ENCODE assay signal across 9 cellular contexts in the genomic region with DNA sequence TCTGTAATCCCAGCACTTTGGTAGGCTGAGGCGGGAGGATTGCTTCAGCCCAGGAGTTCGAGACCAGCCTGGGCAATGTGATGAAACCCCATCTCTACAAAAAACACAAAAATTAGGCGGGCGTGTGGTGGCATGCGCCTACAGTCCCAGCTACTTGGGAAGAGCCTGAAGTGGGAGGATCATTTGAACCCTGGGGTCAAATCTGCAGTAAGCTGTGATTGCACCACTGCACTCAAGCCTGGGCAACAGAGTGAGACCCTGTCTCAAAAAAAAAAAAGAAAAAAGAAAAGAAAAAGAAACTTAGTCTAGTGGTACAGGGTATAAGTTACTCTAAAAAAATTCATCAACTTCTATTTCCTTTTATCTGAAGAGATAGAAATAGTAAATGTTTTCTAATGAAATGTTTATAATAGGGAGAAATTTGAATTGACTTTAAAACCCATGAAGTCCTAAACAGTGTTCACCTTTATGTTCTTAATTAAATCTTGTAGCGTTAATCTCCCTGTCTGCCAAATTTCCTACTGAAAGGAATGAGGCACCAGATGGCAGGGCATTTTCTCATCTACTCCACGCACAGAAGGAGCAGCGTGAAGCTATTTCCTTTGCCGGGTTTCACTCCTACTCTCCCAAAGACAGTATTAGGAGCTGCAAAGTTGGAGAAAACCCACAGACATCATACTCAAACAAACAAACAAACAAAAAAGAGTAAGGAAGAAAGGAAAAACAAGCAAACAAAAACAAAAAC. TPM values are rescaled to one million over a fixed set of nuclear protein-coding genes. Genes with fewer than 3 reads are reported as not detected.
A peak's percentile ranks its signal among the peaks of the same experiment; 100 is the strongest.
DNase-seq lines count a peak whose midpoint lies in the region; ATAC-seq and TF ChIP-seq lines count a peak whose summit lies in the region.
"Had no signal": no experiment of that assay in that cellular context is flagged by ENCODE, and none has a peak within 500 bp of the region (broad histone marks: within the 10 kb centered on the region; RNA-seq: fewer than 3 reads in every experiment).

No MANE protein-coding gene starts in this region.

- intact Hi-C loops in Calu3 (cut with micrococcal nuclease; ENCODE audit: unreplicated experiment), result no loop called here
- intact Hi-C loops in activated CD4-positive, alpha-beta memory T cell treated with anti-CD3 and anti-CD28 coated beads for 36 hours (cut with micrococcal nuclease), result no loop called here
- intact Hi-C loops in gastrocnemius medialis (cut with DNase I; ENCODE audit: low total_unique reads), result no loop called here

- H3K4me1 Mint-ChIP-seq in Calu3 (ENCODE audit: low read depth, unreplicated experiment), result peaks cover 25% of the 10 kb centered on the region
- peaks cover 11% of the 10 kb centered on the region for H3K4me1 Mint-ChIP-seq in activated CD4-positive, alpha-beta memory T cell treated with anti-CD3 and anti-CD28 coated beads for 36 hours (ENCODE audit: low read depth)

- DNase-seq in Calu3, result no peak
- DNase-seq in Jurkat, Clone E6-1 (ENCODE audit: low read depth, low spot score), result no peak
- no peak for DNase-seq in activated CD4-positive, alpha-beta memory T cell treated with anti-CD3 and anti-CD28 coated beads for 36 hours
- DNase-seq in gastrocnemius medialis, result no peak

- ATAC-seq in GM21367 (IDR thresholded peaks at IDR 0.05; ENCODE audit: unreplicated experiment), result no peak
- ATAC-seq in HG02642 (IDR thresholded peaks at IDR 0.05; ENCODE audit: poor library complexity, unreplicated experiment), result no peak
- no peak for ATAC-seq in HG03159 (IDR thresholded peaks at IDR 0.05; ENCODE audit: unreplicated experiment)
- no peak for ATAC-seq in gastrocnemius medialis

- peak overlapping the region; percentile 97 for H3K4me3 Mint-ChIP-seq in Calu3 (ENCODE audit: low read depth, unreplicated experiment)
- peak overlapping the region; percentile 74 for H3K4me3 Mint-ChIP-seq in activated CD4-positive, alpha-beta memory T cell treated with anti-CD3 and anti-CD28 coated beads for 36 hours

- WGBS in mesodermal cell (ENCODE audit: insufficient coverage in 2 of 2), 2 experiments, result 95% methylated on average over 5 to 6 of the region's 9 CpGs

- peaks cover 44% of the 10 kb centered on the region for H3K36me3 Mint-ChIP-seq in Calu3 (ENCODE audit: insufficient read depth, unreplicated experiment)
- peaks cover 23% of the 10 kb centered on the region for H3K36me3 Mint-ChIP-seq in activated CD4-positive, alpha-beta memory T cell treated with anti-CD3 and anti-CD28 coated beads for 36 hours

- H3K36me3 ChIP-seq in mesodermal cell (ENCODE audit: control insufficient read depth, insufficient read depth, low read length), result peaks cover 32% of the 10 kb centered on the region
- H3K36me3 ChIP-seq in gastrocnemius medialis, result no peaks in the 10 kb centered on the region
- H3K36me3 ChIP-seq: cardiac muscle cell had no signal

- no peaks in the 10 kb centered on the region for H3K27me3 Mint-ChIP-seq in Calu3 (ENCODE audit: unreplicated experiment)
- no peaks in the 10 kb centered on the region for H3K27me3 Mint-ChIP-seq in activated CD4-positive, alpha-beta memory T cell treated with anti-CD3 and anti-CD28 coated beads for 36 hours

- TF ChIP-seq CTCF in Calu3 (IDR thresholded peaks at IDR 0.05; ENCODE audit: unreplicated experiment) (no peak), gastrocnemius medialis (IDR thresholded peaks at IDR 0.05 in 4 of 5, conservative IDR thresholded peaks at IDR 0.05 in 1 of 5) (no peak)

- BruUV-seq in Calu3 (replicated peaks; lab: Mats Ljungman, UMichigan), result no TSS peak

- CTCF ChIA-PET in Calu3 (lab: Charles Lee), result interaction anchor here (0.6 to 1.7 kb wide), 4 partner anchors 65 to 568 kb away, joined by 3 to 5 read pairs (median 4); a partner anchor contains a TSS
- CTCF ChIA-PET in activated CD4-positive, alpha-beta memory T cell treated with anti-CD3 and anti-CD28 coated beads for 36 hours (lab: Charles Lee), result no interaction called here

- H3K27ac ChIP-seq in mesodermal cell (ENCODE audit: low read depth, low read length, severe bottlenecking), result peak overlapping the region; percentile 26
- H3K27ac ChIP-seq in gastrocnemius medialis, result no peak overlapping the region
- H3K27ac ChIP-seq: cardiac muscle cell had no signal

- TF ChIP-seq POLR2A in gastrocnemius medialis (IDR thresholded peaks at IDR 0.05), result no peak

- no peaks in the 10 kb centered on the region for H3K9me3 Mint-ChIP-seq in Calu3 (ENCODE audit: low read depth, unreplicated experiment)
- no peaks in the 10 kb centered on the region for H3K9me3 Mint-ChIP-seq in activated CD4-positive, alpha-beta memory T cell treated with anti-CD3 and anti-CD28 coated beads for 36 hours

- peak overlapping the region; percentile 95 for H3K4me3 ChIP-seq in Jurkat, Clone E6-1 (ENCODE audit: low read length)
- H3K4me3 ChIP-seq in mesodermal cell (ENCODE audit: extremely low read depth, insufficient read depth, low read length, poor library complexity, severe bottlenecking) (peak overlapping the region; percentile 67), gastrocnemius medialis (no peak overlapping the region)
- H3K4me3 ChIP-seq: cardiac muscle cell had no signal

- in situ Hi-C loops in gastrocnemius medialis (cut with MboI; ENCODE audit: low sequenced_read_pairs in 4 of 4), result no loop called here

- POLR2A ChIA-PET in activated CD4-positive, alpha-beta memory T cell treated with anti-CD3 and anti-CD28 coated beads for 36 hours (lab: Charles Lee), result interaction anchor here (0.5 to 0.7 kb wide), 3 partner anchors 10 to 272 kb away, joined by 3 to 5 read pairs (median 3); no protein-coding TSS in a partner anchor

- H3K4me1 ChIP-seq in mesodermal cell (ENCODE audit: control insufficient read depth, insufficient read depth, low read length, poor library complexity, severe bottlenecking) (peaks cover 2% of the 10 kb centered on the region), gastrocnemius medialis (peaks cover 9 to 10% of the 10 kb centered on the region in 2 donors)

- no peak overlapping the region for H3K27ac Mint-ChIP-seq in Calu3 (ENCODE audit: unreplicated experiment)
- no peak overlapping the region for H3K27ac Mint-ChIP-seq in activated CD4-positive, alpha-beta memory T cell treated with anti-CD3 and anti-CD28 coated beads for 36 hours

- no peaks in the 10 kb centered on the region for H3K27me3 ChIP-seq in gastrocnemius medialis
- H3K27me3 ChIP-seq: cardiac muscle cell had no signal

- no peaks in the 10 kb centered on the region for H3K9me3 ChIP-seq in mesodermal cell (ENCODE audit: control insufficient read depth, low read length)
- H3K9me3 ChIP-seq in gastrocnemius medialis, result no peaks in the 10 kb centered on the region

RNA-seq across cellular contexts. Expression of a gene that starts 1.9 kb away (rescaled TPM):
- total RNA-seq in Calu3 (2022) (53.0 and 55.8 TPM in 2 replicates), gastrocnemius medialis (1 to 10 TPM in 1 of 4 donors, not detected in 3; 1.6 TPM)
- 293 TPM for polyA plus RNA-seq in Jurkat, Clone E6-1 (2012; ENCODE audit: insufficient read depth, insufficient read length)
- total RNA-seq in activated CD4-positive, alpha-beta memory T cell treated with anti-CD3 and anti-CD28 coated beads for 36 hours, result 10 to 100 TPM; 82.4 to 85.8 TPM
- polyA plus RNA-seq in mesodermal cell (2013, experiment 1 of 2), result 116 TPM
- polyA plus RNA-seq in mesodermal cell (2013, experiment 2 of 2), result 140 TPM

RNA-seq across cellular contexts. Expression of a gene that starts 8.2 kb away (rescaled TPM):
- 28.5 and 30.1 TPM in 2 replicates for total RNA-seq in Calu3 (2022)
- 26.6 TPM for polyA plus RNA-seq in Jurkat, Clone E6-1 (2012; ENCODE audit: insufficient read depth, insufficient read length)
- 10 to 100 TPM; 21.7 to 22.2 TPM for total RNA-seq in activated CD4-positive, alpha-beta memory T cell treated with anti-CD3 and anti-CD28 coated beads for 36 hours
- 29.0 TPM for polyA plus RNA-seq in mesodermal cell (2013, experiment 1 of 2)
- polyA plus RNA-seq in mesodermal cell (2013, experiment 2 of 2), result 26.8 TPM
- 1 to 10 TPM; 1.9 to 5.3 (median 3.4) TPM for total RNA-seq in gastrocnemius medialis

RNA-seq across cellular contexts. Expression of a gene that starts 23.4 kb away (rescaled TPM):
- total RNA-seq in Calu3 (2022), result 23.9 and 26.7 TPM in 2 replicates
- polyA plus RNA-seq in Jurkat, Clone E6-1 (2012; ENCODE audit: insufficient read depth, insufficient read length), result 9.4 TPM
- total RNA-seq in activated CD4-positive, alpha-beta memory T cell treated with anti-CD3 and anti-CD28 coated beads for 36 hours, result 10 to 100 TPM; 17.5 to 20.9 TPM
- polyA plus RNA-seq in mesodermal cell (2013, experiment 1 of 2), result 13.5 TPM
- 12.8 TPM for polyA plus RNA-seq in mesodermal cell (2013, experiment 2 of 2)
- total RNA-seq in gastrocnemius medialis, result 10 to 100 TPM in 1 of 4 donors, 1 to 10 TPM in 3; 5.3 to 26.6 (median 6.5) TPM

Comparison
In these comparisons a context has a peak if more than half of its experiments do, and no peak if none do; other contexts are left out.
1. H3K4me3 ChIP-seq: peak in Jurkat, Clone E6-1 (single experiment) and mesodermal cell (single experiment); none in gastrocnemius medialis (0 of 4).
2. RNA of a gene that starts 1.9 kb away (total RNA-seq): 82.4 to 85.8 TPM in activated CD4-positive, alpha-beta memory T cell treated with anti-CD3 and anti-CD28 coated beads for 36 hours and 53.0 to 55.8 TPM in Calu3; 1.6 TPM in gastrocnemius medialis; every median in the first group is over 10 times any median in the second.